In genomic region chr6:154187714-154188113, GRCh38 we compare ENCODE assay signal across 16 cellular contexts.
DNase-seq lines count a peak whose midpoint lies in the region; ATAC-seq and TF ChIP-seq lines count a peak whose summit lies in the region.
"Had no signal": no experiment of that assay in that cellular context is flagged by ENCODE, and none has a peak within 500 bp of the region (broad histone marks: within the 10 kb centered on the region; RNA-seq: fewer than 3 reads in every experiment).

No MANE protein-coding gene starts in this region.

- TF ChIP-seq CTCF in VCaP (conservative IDR thresholded peaks at IDR 0.05) = no peak

- H3K27ac ChIP-seq in VCaP = peak overlapping the region; percentile 62
- H3K27ac ChIP-seq: KMS-11, SK-N-MC had no signal

- H3K27me3 Mint-ChIP-seq in activated T-cell treated with anti-CD3 and anti-CD28 coated beads, Interleukin-2, amount 50 U/mL, for 24 hours = no peaks in the 10 kb centered on the region
- no peaks in the 10 kb centered on the region for H3K27me3 Mint-ChIP-seq in stimulated activated naive CD8-positive, alpha-beta T cell treated with anti-CD3 and anti-CD28 coated beads, Interleukin-15, amount 100 ng/mL, for 72 hours

- H3K4me3 Mint-ChIP-seq in activated T-cell treated with anti-CD3 and anti-CD28 coated beads, Interleukin-2, amount 50 U/mL, for 24 hours = no peak overlapping the region
- peak overlapping the region in 1 of 2 donors; percentile 10 for H3K4me3 Mint-ChIP-seq in stimulated activated naive CD8-positive, alpha-beta T cell treated with anti-CD3 and anti-CD28 coated beads, Interleukin-15, amount 100 ng/mL, for 72 hours

- peak overlapping the region; percentile 3 for H3K27ac Mint-ChIP-seq in activated T-cell treated with anti-CD3 and anti-CD28 coated beads, Interleukin-2, amount 50 U/mL, for 24 hours
- H3K27ac Mint-ChIP-seq in stimulated activated naive CD8-positive, alpha-beta T cell treated with anti-CD3 and anti-CD28 coated beads, Interleukin-15, amount 100 ng/mL, for 72 hours = peak overlapping the region in 1 of 2 donors; percentile 72

- ATAC-seq in GM19397 (IDR thresholded peaks at IDR 0.05; ENCODE audit: unreplicated experiment) (peak; percentile 64), GM21737 (IDR thresholded peaks at IDR 0.05; ENCODE audit: unreplicated experiment) (no peak)
- ATAC-seq in stimulated activated naive CD8-positive, alpha-beta T cell treated with anti-CD3 and anti-CD28 coated beads, Interleukin-15, amount 100 ng/mL, for 72 hours = peak; percentile 92
- ATAC-seq: HCT116, HepG2 had no signal

- H3K36me3 Mint-ChIP-seq in activated T-cell treated with anti-CD3 and anti-CD28 coated beads, Interleukin-2, amount 50 U/mL, for 24 hours (ENCODE audit: low read depth) = peaks cover 70% of the 10 kb centered on the region

- H3K4me1 Mint-ChIP-seq in activated T-cell treated with anti-CD3 and anti-CD28 coated beads, Interleukin-2, amount 50 U/mL, for 24 hours (ENCODE audit: low read depth) = peaks cover 44% of the 10 kb centered on the region
- H3K4me1 Mint-ChIP-seq in stimulated activated naive CD8-positive, alpha-beta T cell treated with anti-CD3 and anti-CD28 coated beads, Interleukin-15, amount 100 ng/mL, for 72 hours = peaks cover 32% of the 10 kb centered on the region

- H3K9me3 Mint-ChIP-seq in activated T-cell treated with anti-CD3 and anti-CD28 coated beads, Interleukin-2, amount 50 U/mL, for 24 hours = peaks cover 3% of the 10 kb centered on the region
- peaks cover 6% of the 10 kb centered on the region in 2 donors for H3K9me3 Mint-ChIP-seq in stimulated activated naive CD8-positive, alpha-beta T cell treated with anti-CD3 and anti-CD28 coated beads, Interleukin-15, amount 100 ng/mL, for 72 hours

- DNase-seq in activated T-cell treated with anti-CD3 and anti-CD28 coated beads, Interleukin-2, amount 50 U/mL, for 24 hours = no peak
- DNase-seq in activated T-cell treated with anti-CD3 and anti-CD28 coated beads, Interleukin-2, amount 50 U/mL, for 1 hour = no peak
- DNase-seq in stimulated activated naive CD8-positive, alpha-beta T cell treated with anti-CD3 and anti-CD28 coated beads, Interleukin-15, amount 100 ng/mL, for 72 hours = no peak
- no peak for DNase-seq in T-helper 1 cell
- no peak for DNase-seq in NCI-H1092 treated with DMSO at 0.1 percent for 48 hours (lab: John Stamatoyannopoulos, UW)
- DNase-seq: C1 segment of cervical spinal cord, NCI-H1694 treated with DMSO at 0.1 percent for 48 hours, NCI-H446, NCI-H748 treated with DMSO at 0.1 percent for 48 hours had no signal
